ENCODE assay signal across 14 cellular contexts in the genomic region with DNA sequence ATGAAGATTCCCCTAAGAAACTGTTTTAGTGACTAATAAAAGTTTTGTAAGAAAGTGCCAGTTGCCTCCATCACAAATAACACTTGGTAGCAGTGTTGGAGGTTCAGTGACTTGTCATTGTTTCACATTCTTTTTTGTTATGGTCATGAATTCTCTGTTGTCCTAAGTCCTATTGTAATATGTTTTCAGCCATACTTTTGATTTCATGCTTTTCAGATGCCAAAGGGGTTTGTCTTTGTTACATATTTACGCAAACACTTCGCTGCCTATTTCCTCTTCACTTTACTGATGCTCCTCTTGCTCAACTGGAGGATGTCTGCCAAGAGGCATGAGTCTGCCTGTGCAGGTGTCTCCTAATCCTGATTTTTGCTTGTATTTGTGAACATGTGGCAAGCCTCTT.
DNase-seq lines count a peak whose midpoint lies in the region; ATAC-seq and TF ChIP-seq lines count a peak whose summit lies in the region.
"Had no signal": no experiment of that assay in that cellular context is flagged by ENCODE, and none has a peak within 500 bp of the region (broad histone marks: within the 10 kb centered on the region; RNA-seq: fewer than 3 reads in every experiment).

No MANE protein-coding gene starts in this region.

- H3K27ac ChIP-seq in angular gyrus (ENCODE audit: low read depth, low read length), result peak overlapping the region; percentile 49
- H3K27ac ChIP-seq: heart right ventricle had no signal

- ATAC-seq in left colon, result peak; percentile 17
- ATAC-seq in Right ventricle myocardium inferior, result no peak
- no peak for ATAC-seq in left ventricle myocardium superior
- ATAC-seq: heart right ventricle, Panc1 had no signal

- intact Hi-C loops in left colon (cut with DNase I, micrococcal nuclease) (no loop called here), Right ventricle myocardium inferior (cut with DNase I) (loop anchor here (5.0 kb wide), 1 partner anchor 65 kb away; a partner anchor contains a TSS), left ventricle myocardium superior (cut with micrococcal nuclease) (no loop called here)

- in situ Hi-C loops in GM13977 (cut with MboI; ENCODE audit: low pct_unique_long_range_greater_than_20kb, low sequenced_read_pairs, unreplicated experiment), result no loop called here

- TF ChIP-seq CTCF in GM13977 (IDR thresholded peaks at IDR 0.05; ENCODE audit: extremely low read depth, insufficient read depth, missing control alignments), result no peak

- DNase-seq in AG08396 (ENCODE audit: low spot score), result peak; percentile 29
- peak; percentile 23 for DNase-seq in LoVo (ENCODE audit: low spot score)
- DNase-seq in left colon, result no peak
- DNase-seq in HT-29 (ENCODE audit: low spot score), result no peak
- no peak for DNase-seq in Right ventricle myocardium inferior (ENCODE audit: missing footprints)
- DNase-seq in GM13977 (ENCODE audit: low spot score), result no peak
- DNase-seq in left ventricle myocardium superior, result no peak
- DNase-seq: activated T-cell treated with anti-CD3 and anti-CD28 coated beads, Interleukin-2, amount 50 U/mL, for 1 hour; DND-41; heart right ventricle; occipital lobe; stimulated activated CD8-positive, alpha-beta memory T cell treated with anti-CD3 and anti-CD28 coated beads, Interleukin-4, amount 100 ng/mL, for 48 hours had no signal

Comparison
In these comparisons a context has a peak if more than half of its experiments do, and no peak if none do; other contexts are left out.
1. DNase-seq: peak in AG08396 (single experiment) and LoVo (single experiment); none in left colon (0 of 2), HT-29 (single experiment), Right ventricle myocardium inferior (single experiment), GM13977 (single experiment) and left ventricle myocardium superior (single experiment).